8 cellular contexts compared by ENCODE assay signal in genomic region chr3:180680097-180680430, GRCh38. TPM values are rescaled to one million over a fixed set of nuclear protein-coding genes. Genes with fewer than 3 reads are reported as not detected.
DNase-seq lines count a peak whose midpoint lies in the region; ATAC-seq and TF ChIP-seq lines count a peak whose summit lies in the region.

No MANE protein-coding gene starts in this region.

- peak in 2 of 3 experiments; percentile 21 to 52; a peak in 3 of 6 replicates for TF ChIP-seq CTCF in HCT116 (IDR thresholded peaks at IDR 0.05 in 2 of 3, conservative IDR thresholded peaks at IDR 0.05 in 1 of 3; ENCODE audit: borderline replicate concordance in 1 of 3, insufficient read depth in 1 of 3, low read depth in 2 of 3, low read length in 2 of 3)
- TF ChIP-seq CTCF in SU-DHL-6 (IDR thresholded peaks at IDR 0.05; ENCODE audit: insufficient read depth, low read length, poor library complexity, severe bottlenecking), result peak; percentile 20

- H3K79me2 ChIP-seq in HCT116 (ENCODE audit: insufficient read depth, low read length) (no peaks in the 10 kb centered on the region), SU-DHL-6 (ENCODE audit: insufficient read depth, low read length) (no peaks in the 10 kb centered on the region)

- no peak overlapping the region for H3K9ac ChIP-seq in HCT116 (ENCODE audit: low read length)
- H3K9ac ChIP-seq in SU-DHL-6 (ENCODE audit: low read length), result no peak overlapping the region

- H3K27ac ChIP-seq in HCT116 (ENCODE audit: low read depth, low read length), result no peak overlapping the region
- no peak overlapping the region for H3K27ac ChIP-seq in SU-DHL-6 (ENCODE audit: low read depth, low read length)
- H3K27ac ChIP-seq in epithelial cell of prostate, result peak overlapping the region; percentile 10
- H3K27ac ChIP-seq in muscle layer of duodenum (ENCODE audit: low read length), result no peak overlapping the region
- no peak overlapping the region for H3K27ac ChIP-seq in aorta (ENCODE audit: low read depth in 1 of 2, low read length in 2 of 2)

- H3K9me3 ChIP-seq in HCT116 (ENCODE audit: control insufficient read depth in 1 of 2, insufficient read depth in 1 of 2, low read depth in 1 of 2, low read length in 2 of 2) (no peaks in the 10 kb centered on the region), SU-DHL-6 (ENCODE audit: insufficient read depth, low read length) (no peaks in the 10 kb centered on the region), muscle layer of duodenum (ENCODE audit: control insufficient read depth in 1 of 2, low read length in 2 of 2) (no peaks in the 10 kb centered on the region), aorta (ENCODE audit: control insufficient read depth, low read length) (no peaks in the 10 kb centered on the region)

- H4K20me1 ChIP-seq in HCT116 (ENCODE audit: insufficient read depth) (no peaks in the 10 kb centered on the region), SU-DHL-6 (ENCODE audit: low read depth, low read length) (no peaks in the 10 kb centered on the region)

- 0 out of 2 replicates have a peak, but pooled peaks have one; percentile 4 for TF ChIP-seq RAD21 in HCT116 (IDR thresholded peaks at IDR 0.05; ENCODE audit: low read depth)

- intact Hi-C loops in HCT116 (cut with micrococcal nuclease), result no loop called here
- intact Hi-C loops in aorta (cut with DNase I), result no loop called here

- H3K4me1 ChIP-seq in HCT116 (ENCODE audit: control insufficient read depth in 1 of 2, insufficient read depth in 2 of 2, low read length in 2 of 2) (peaks cover 0 to 9% of the 10 kb centered on the region in 2 experiments; a peak in 2 of 4 replicates), muscle layer of duodenum (ENCODE audit: control insufficient read depth in 1 of 2, insufficient read depth in 2 of 2, low read length in 2 of 2) (peaks cover 9 to 10% of the 10 kb centered on the region in 2 donors), aorta (ENCODE audit: control insufficient read depth in 1 of 2, insufficient read depth in 2 of 2, low read length in 2 of 2) (no peaks in the 10 kb centered on the region)

- H3K9me2 ChIP-seq in HCT116 (ENCODE audit: insufficient read depth) (no peaks in the 10 kb centered on the region), SU-DHL-6 (replicated peaks; ENCODE audit: insufficient read depth, low read length) (no peaks in the 10 kb centered on the region)

- RAD21 ChIA-PET in HCT116 (lab: Charles Lee; ENCODE audit: low non-redundant PET in 1 of 2, low total read pairs in 2 of 2, uncharacterized antibody in 2 of 2, unreplicated experiment in 2 of 2), result no interaction called here

- CTCF ChIA-PET in HCT116 (lab: Charles Lee), result no interaction called here

- H3F3A ChIP-seq in SU-DHL-6 (ENCODE audit: insufficient read depth), result no peaks in the 10 kb centered on the region

- H3K27me3 ChIP-seq in HCT116 (ENCODE audit: insufficient read depth, low read length) (peaks cover 19% of the 10 kb centered on the region), SU-DHL-6 (ENCODE audit: low read length) (no peaks in the 10 kb centered on the region), muscle layer of duodenum (ENCODE audit: low read depth, low read length) (peaks cover 3% of the 10 kb centered on the region), aorta (ENCODE audit: control insufficient read depth in 1 of 2, insufficient read depth in 2 of 2, low read length in 1 of 2) (no peaks in the 10 kb centered on the region)

- H2AFZ ChIP-seq in HCT116 (ENCODE audit: low read depth, low read length, poor library complexity, severe bottlenecking) (no peak overlapping the region), SU-DHL-6 (ENCODE audit: low read depth, low read length, severe bottlenecking) (peak overlapping the region; percentile 86)

- H3K4me2 ChIP-seq in HCT116 (ENCODE audit: low read length) (peak overlapping the region; percentile 79), SU-DHL-6 (ENCODE audit: low read depth, low read length, poor library complexity, severe bottlenecking) (peak overlapping the region; percentile 55)

- BruUV-seq in HCT116 (replicated peaks; lab: Mats Ljungman, UMichigan), result no TSS peak

- TF ChIP-seq POLR2A in HCT116 (IDR thresholded peaks at IDR 0.05; ENCODE audit: borderline replicate concordance, extremely low read depth, insufficient read depth, insufficient read length), result no peak

- peak; percentile 49 for DNase-seq in SIG-M5 treated with dmso at 0.1 percent for 504 hours (lab: John Stamatoyannopoulos, UW; ENCODE audit: unreplicated experiment)
- no peak for DNase-seq in SIG-M5 (lab: John Stamatoyannopoulos, UW)
- no peak for DNase-seq in HCT116 (ENCODE audit: low read depth, low spot score)
- DNase-seq in M059J (ENCODE audit: low read depth), result peak; percentile 56
- DNase-seq in epithelial cell of prostate (ENCODE audit: low read depth, low spot score), result no peak
- no peak for DNase-seq in aorta

- peak overlapping the region; percentile 44 to 50; a peak in 3 of 4 replicates for H3K4me3 ChIP-seq in HCT116 (replicated peaks in 1 of 2; ENCODE audit: low read depth in 1 of 2, low read length in 2 of 2)
- H3K4me3 ChIP-seq in SU-DHL-6 (ENCODE audit: insufficient read depth, low read length, poor library complexity, severe bottlenecking), result no peak overlapping the region
- H3K4me3 ChIP-seq in muscle layer of duodenum (ENCODE audit: low read depth in 1 of 2, low read length in 2 of 2), result peak overlapping the region; percentile 75 to 88
- H3K4me3 ChIP-seq in aorta (ENCODE audit: low read length in 2 of 2), result peak overlapping the region; percentile 45 to 54

- 1% methylated on average over 7 of the region's 7 CpGs for WGBS in aorta, 2 donors

- no peaks in the 10 kb centered on the region for H3K36me3 ChIP-seq in HCT116 (ENCODE audit: control insufficient read depth in 1 of 2, insufficient read depth in 2 of 2, low read length in 2 of 2)
- H3K36me3 ChIP-seq in SU-DHL-6 (ENCODE audit: low read length), result no peaks in the 10 kb centered on the region
- no peaks in the 10 kb centered on the region for H3K36me3 ChIP-seq in muscle layer of duodenum (ENCODE audit: control insufficient read depth in 1 of 2, insufficient read depth in 2 of 2, low read length in 2 of 2)
- no peaks in the 10 kb centered on the region for H3K36me3 ChIP-seq in aorta (ENCODE audit: control insufficient read depth in 1 of 2, insufficient read depth in 2 of 2, low read length in 1 of 2)

- POLR2A ChIA-PET in HCT116 (lab: Charles Lee), result no interaction called here

- ATAC-seq in HCT116, result 0 out of 2 replicates have a peak, but pooled peaks have one; percentile 24
- ATAC-seq in aorta (ENCODE audit: low FRiP score), result no peak

TF ChIP-seq in HCT116, 20 proteins besides CTCF, POLR2A, EP300 and RAD21:
- no peak for TF ChIP-seq EZH2 (IDR thresholded peaks at IDR 0.05)
- TF ChIP-seq TCF7L2 (IDR thresholded peaks at IDR 0.05; ENCODE audit: borderline replicate concordance, extremely low read depth, insufficient read depth, insufficient read length), result no peak
- TF ChIP-seq EZH2phosphoT487 (IDR thresholded peaks at IDR 0.05; ENCODE audit: borderline replicate concordance), result no peak
- TF ChIP-seq ZNF274 (IDR thresholded peaks at IDR 0.05; ENCODE audit: low read depth, low read length), result no peak
- no peak for TF ChIP-seq CBX3 (IDR thresholded peaks at IDR 0.05; ENCODE audit: low read depth)
- TF ChIP-seq EGR1 (IDR thresholded peaks at IDR 0.05; ENCODE audit: low read depth), result no peak
- TF ChIP-seq YY1 (IDR thresholded peaks at IDR 0.05; ENCODE audit: extremely low read depth, insufficient replicate concordance, low read depth, low read length), result no peak
- TF ChIP-seq SRF (IDR thresholded peaks at IDR 0.05; ENCODE audit: low read depth), result no peak

RNA-seq across cellular contexts. Expression of gene CCDC39, which starts 0.8 kb away (rescaled TPM):
- total RNA-seq in HCT116 (2021; ENCODE audit: unreplicated experiment) (not detected), aorta (under 1 TPM in 1 of 2 donors, not detected in 1; 0.60 TPM)
- polyA plus RNA-seq in HCT116 (2012), result not detected in 2 replicates
- not detected in 2 replicates for total RNA-seq in M059J (2014; rRNA removed; shearing (Covaris generic))
- polyA plus RNA-seq in aorta, result not detected

Comparison
In these comparisons a context has a peak if more than half of its experiments do, and no peak if none do; other contexts are left out.
1. DNase-seq: peak in SIG-M5 treated with dmso at 0.1 percent for 504 hours (single experiment) and M059J (single experiment); none in SIG-M5 (single experiment), HCT116 (single experiment), epithelial cell of prostate (single experiment) and aorta (0 of 2).